Comparison of ENCODE assay signal across 1 cellular context in genomic region chr2:217512259-217512658, GRCh38.
TF ChIP-seq lines count a peak whose summit lies in the region.

No MANE protein-coding gene starts in this region.

TF ChIP-seq in IMR-90, 13 proteins besides CTCF, POLR2A, EP300 and RAD21 (continued from another document):
- TF ChIP-seq, protein P1, sequence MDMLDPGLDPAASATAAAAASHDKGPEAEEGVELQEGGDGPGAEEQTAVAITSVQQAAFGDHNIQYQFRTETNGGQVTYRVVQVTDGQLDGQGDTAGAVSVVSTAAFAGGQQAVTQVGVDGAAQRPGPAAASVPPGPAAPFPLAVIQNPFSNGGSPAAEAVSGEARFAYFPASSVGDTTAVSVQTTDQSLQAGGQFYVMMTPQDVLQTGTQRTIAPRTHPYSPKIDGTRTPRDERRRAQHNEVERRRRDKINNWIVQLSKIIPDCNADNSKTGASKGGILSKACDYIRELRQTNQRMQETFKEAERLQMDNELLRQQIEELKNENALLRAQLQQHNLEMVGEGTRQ (IDR thresholded peaks at IDR 0.05; ENCODE audit: low read depth, low read length), result no peak
- TF ChIP-seq MXI1 (IDR thresholded peaks at IDR 0.05; ENCODE audit: borderline replicate concordance, low read depth, low read length) (no peak), CEBPB (IDR thresholded peaks at IDR 0.05; ENCODE audit: low read depth, low read length) (no peak)
